In the genomic region with DNA sequence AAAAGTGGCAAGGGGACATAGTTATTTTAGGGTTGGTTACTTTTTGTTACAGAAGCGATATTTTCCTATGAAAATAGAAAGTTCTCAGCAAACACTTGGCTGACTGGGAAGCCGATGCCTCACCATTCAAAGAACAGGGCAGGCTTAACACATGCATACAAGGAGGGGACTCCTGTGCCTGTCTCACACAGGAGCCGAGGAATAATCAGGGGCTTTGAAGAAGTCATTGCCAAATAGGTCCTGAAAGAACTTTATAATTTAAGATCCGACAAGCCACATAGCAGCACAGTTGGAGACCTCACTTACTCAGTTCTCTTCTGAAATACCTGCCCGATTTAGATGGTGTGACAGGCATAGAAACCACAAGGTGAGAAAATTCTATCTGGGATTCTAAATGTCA, we compare ENCODE assay signal across 23 cellular contexts.
"Had no signal": no experiment of that assay in that cellular context is flagged by ENCODE, and none has a peak within 500 bp of the region (broad histone marks: within the 10 kb centered on the region; RNA-seq: fewer than 3 reads in every experiment).

No MANE protein-coding gene starts in this region.

- H3K9me3 ChIP-seq: colonic mucosa, esophagus muscularis mucosa, esophagus squamous epithelium, gastrocnemius medialis, gastroesophageal sphincter, heart left ventricle, heart right ventricle had no signal

- H3K27me3 Mint-ChIP-seq: dendritic cell treated with granulocyte-macrophage colony-stimulating factor and Interleukin-4, amounts not matched to agents 40 ng/mL and 50 ng/mL, for 4 days had no signal

- H3K36me3 ChIP-seq: colonic mucosa, esophagus muscularis mucosa, esophagus squamous epithelium, gastrocnemius medialis, gastroesophageal sphincter, heart left ventricle, heart right ventricle had no signal

- H3K27me3 ChIP-seq: colonic mucosa, dorsolateral prefrontal cortex, esophagus muscularis mucosa, esophagus squamous epithelium, foreskin keratinocyte, gastrocnemius medialis, gastroesophageal sphincter had no signal

- H3K27ac ChIP-seq: colonic mucosa, coronary artery, dorsolateral prefrontal cortex, epithelial cell of prostate, esophagus muscularis mucosa, esophagus squamous epithelium, foreskin keratinocyte, gastrocnemius medialis, gastroesophageal sphincter, heart left ventricle, heart right ventricle had no signal

- H3K4me3 ChIP-seq: colonic mucosa, coronary artery, dorsolateral prefrontal cortex, esophagus muscularis mucosa, esophagus squamous epithelium, gastrocnemius medialis, gastroesophageal sphincter, heart left ventricle, heart right ventricle had no signal

- H3K4me3 Mint-ChIP-seq: dendritic cell treated with granulocyte-macrophage colony-stimulating factor and Interleukin-4, amounts not matched to agents 40 ng/mL and 50 ng/mL, for 4 days; effector memory CD8-positive, alpha-beta T cell had no signal

- DNase-seq: colonic mucosa; cortex of kidney; dermis blood vessel endothelial cell; dorsolateral prefrontal cortex; effector CD4-positive, alpha-beta T cell; effector CD8-positive, alpha-beta T cell; effector memory CD4-positive, alpha-beta T cell; effector memory CD8-positive, alpha-beta T cell; erythroblast; esophagus squamous epithelium; foreskin fibroblast; foreskin keratinocyte; foreskin melanocyte; gastrocnemius medialis; glutamatergic neuron; head of caudate nucleus; heart left ventricle; heart right ventricle had no signal

- H3K4me1 ChIP-seq: colonic mucosa, esophagus muscularis mucosa, esophagus squamous epithelium, foreskin keratinocyte, gastrocnemius medialis, gastroesophageal sphincter, heart left ventricle, heart right ventricle had no signal

- H3K27ac Mint-ChIP-seq: dendritic cell treated with granulocyte-macrophage colony-stimulating factor and Interleukin-4, amounts not matched to agents 40 ng/mL and 50 ng/mL, for 4 days; effector memory CD8-positive, alpha-beta T cell had no signal

- H3K9me3 Mint-ChIP-seq: dendritic cell treated with granulocyte-macrophage colony-stimulating factor and Interleukin-4, amounts not matched to agents 40 ng/mL and 50 ng/mL, for 4 days had no signal
